In genomic region chr6:34638834-34639736, GRCh38 we compare ENCODE assay signal across 9 cellular contexts. TPM values are rescaled to one million over a fixed set of nuclear protein-coding genes. Genes with fewer than 3 reads are reported as not detected.
DNase-seq lines count a peak whose midpoint lies in the region; ATAC-seq and TF ChIP-seq lines count a peak whose summit lies in the region.
"Had no signal": no experiment of that assay in that cellular context is flagged by ENCODE, and none has a peak within 500 bp of the region (broad histone marks: within the 10 kb centered on the region; RNA-seq: fewer than 3 reads in every experiment).

No MANE protein-coding gene starts in this region.

- H3K4me1 Mint-ChIP-seq in mesothelial cell of epicardium = no peaks in the 10 kb centered on the region

- DNase-seq in GM10248 (ENCODE audit: extremely low spot score) = peak; percentile 63
- DNase-seq in heart right ventricle = no peak
- no peak for DNase-seq in SHP77 treated with DMSO at 0.1 percent for 48 hours (lab: John Stamatoyannopoulos, UW)
- DNase-seq in substantia nigra (lab: John Stamatoyannopoulos, UW) = no peak
- no peak for DNase-seq in spleen
- DNase-seq in mesothelial cell of epicardium (ENCODE audit: low spot score in 2 of 2, unreplicated experiment in 2 of 2) = no peak
- DNase-seq: DMS79 treated with DMSO at 0.1 percent for 48 hours had no signal

- no peaks in the 10 kb centered on the region for H3K27me3 Mint-ChIP-seq in mesothelial cell of epicardium (ENCODE audit: low read depth)

- WGBS in heart right ventricle, 2 donors = 76 to 80% methylated on average over 6 of the region's 6 CpGs
- WGBS in spleen, 5 donors = 68 to 82% (median 75%) methylated on average over 6 of the region's 6 CpGs

- CTCF ChIA-PET in GM10248 (lab: Yijun Ruan, JAX) = interaction anchor here (0.8 to 5.0 kb wide), 12 partner anchors 10 to 390 kb away, joined by 3 to 27 read pairs (median 4); no protein-coding TSS in a partner anchor

- H3K36me3 Mint-ChIP-seq in mesothelial cell of epicardium = peaks cover 18% of the 10 kb centered on the region

- H3K9me3 ChIP-seq in heart right ventricle (no peaks in the 10 kb centered on the region), spleen (no peaks in the 10 kb centered on the region)

- no peak for TF ChIP-seq CTCF in GM10248 (IDR thresholded peaks at IDR 0.05; ENCODE audit: control extremely low read depth, extremely low read depth, low read depth, missing control alignments)
- no peak for TF ChIP-seq CTCF in heart right ventricle (IDR thresholded peaks at IDR 0.05)
- no peak for TF ChIP-seq CTCF in spleen (IDR thresholded peaks at IDR 0.05 in 8 of 11, conservative IDR thresholded peaks at IDR 0.05 in 3 of 11)
- TF ChIP-seq CTCF in mesothelial cell of epicardium (IDR thresholded peaks at IDR 0.05; ENCODE audit: unreplicated experiment) = no peak

- no peak for TF ChIP-seq POLR2A in spleen (IDR thresholded peaks at IDR 0.05)

- peaks cover 0 to 34% (median 0%) of the 10 kb centered on the region in 9 donors for H3K36me3 ChIP-seq in heart right ventricle
- H3K36me3 ChIP-seq in spleen = peaks cover 0 to 35% (median 5%) of the 10 kb centered on the region in 6 donors

- intact Hi-C loops in heart right ventricle (cut with DNase I) (no loop called here), spleen (cut with DNase I; ENCODE audit: low total_unique reads) (no loop called here)

- no peaks in the 10 kb centered on the region for H3K9me3 Mint-ChIP-seq in mesothelial cell of epicardium

- no peaks in the 10 kb centered on the region for H3K27me3 ChIP-seq in heart right ventricle
- H3K27me3 ChIP-seq in spleen (replicated peaks in 1 of 7) = no peaks in the 10 kb centered on the region

- H3K27ac Mint-ChIP-seq in mesothelial cell of epicardium = no peak overlapping the region

- POLR2A ChIA-PET in GM10248 (lab: Yijun Ruan, JAX) = interaction anchor here (0.5 to 2.1 kb wide), 6 partner anchors 11 to 363 kb away, joined by 3 to 14 read pairs (median 3); no protein-coding TSS in a partner anchor

- H3K27ac ChIP-seq in heart right ventricle (peak overlapping the region in 5 of 10 donors; percentile 3 to 33 (median 20)), substantia nigra (ENCODE audit: low read depth, low read length, poor library complexity, severe bottlenecking) (no peak overlapping the region), spleen (no peak overlapping the region)

- ATAC-seq in GM19395 (IDR thresholded peaks at IDR 0.05; ENCODE audit: unreplicated experiment) (peak; percentile 75), HG03095 (IDR thresholded peaks at IDR 0.05; ENCODE audit: unreplicated experiment) (peak; percentile 61), heart right ventricle (peak in 7 of 8 donors; percentile 38 to 88 (median 72))

- H3K4me3 Mint-ChIP-seq in mesothelial cell of epicardium = no peak overlapping the region

- peaks cover 0 to 11% (median 8%) of the 10 kb centered on the region in 9 donors for H3K4me1 ChIP-seq in heart right ventricle
- H3K4me1 ChIP-seq in spleen = peaks cover 0 to 46% (median 5%) of the 10 kb centered on the region in 6 donors

- no peak overlapping the region for H3K4me3 ChIP-seq in heart right ventricle
- no peak overlapping the region for H3K4me3 ChIP-seq in spleen

RNA-seq across cellular contexts. Expression of gene ILRUN, which starts 57.5 kb away (rescaled TPM):
- 100 to 1,000 TPM in 8 of 10 donors, 10 to 100 TPM in 2; 86.9 to 157 (median 114) TPM for total RNA-seq in heart right ventricle
- polyA plus RNA-seq in heart right ventricle = 10 to 100 TPM; 54.9 to 63.0 TPM
- 10 to 100 TPM; 49.4 to 75.5 (median 64.2) TPM for total RNA-seq in spleen
- polyA plus RNA-seq in spleen = 10 to 100 TPM; 14.6 to 44.3 (median 19.2) TPM
- 55.6 to 61.0 TPM (median 59.4 TPM) in 3 replicates for total RNA-seq in mesothelial cell of epicardium
